In the genomic region with DNA sequence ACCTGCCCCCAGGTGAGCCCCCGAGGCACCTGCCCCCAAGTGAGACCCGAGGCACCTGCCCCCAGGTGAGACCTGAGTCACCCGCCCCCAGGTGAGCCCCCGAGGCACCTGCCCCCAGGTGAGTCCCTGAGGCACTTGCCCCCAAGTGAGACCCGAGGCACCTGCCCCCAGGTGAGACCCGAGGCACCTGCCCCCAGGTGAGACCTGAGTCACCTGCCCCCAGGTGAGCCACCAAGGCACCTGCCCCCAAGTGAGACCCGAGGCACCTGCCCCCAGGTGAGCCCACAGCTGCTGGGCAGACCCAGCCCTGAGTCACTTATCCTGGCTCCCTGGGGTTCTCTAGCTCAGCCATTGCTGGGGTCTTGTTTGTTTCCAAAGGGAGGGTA, we compare ENCODE assay signal across 28 cellular contexts. TPM values are rescaled to one million over a fixed set of nuclear protein-coding genes. Genes with fewer than 3 reads are reported as not detected.
A peak's percentile ranks its signal among the peaks of the same experiment; 100 is the strongest.
DNase-seq lines count a peak whose midpoint lies in the region; ATAC-seq, FAIRE-seq and TF ChIP-seq lines count a peak whose summit lies in the region.
"Had no signal": no experiment of that assay in that cellular context is flagged by ENCODE, and none has a peak within 500 bp of the region (broad histone marks: within the 10 kb centered on the region; RNA-seq: fewer than 3 reads in every experiment).

No MANE protein-coding gene starts in this region.

- H3K4me2 ChIP-seq in HepG2 (ENCODE audit: low read depth, low read length) (no peak overlapping the region), GM23248 (ENCODE audit: unreplicated experiment) (no peak overlapping the region), neuronal stem cell (ENCODE audit: insufficient read depth, low read length, poor library complexity, severe bottlenecking) (no peak overlapping the region)
- H3K4me2 ChIP-seq: BLaER1 had no signal

- H2BK120ac ChIP-seq in neuronal stem cell (ENCODE audit: low read depth, low read length), result peak overlapping the region; percentile 87

- no peak for FAIRE-seq in HepG2 (lab: Jason Lieb, UNC)
- FAIRE-seq: A204.1, D721Med, G401.6, GM12891, GM19239 had no signal

- peaks cover 16% of the 10 kb centered on the region for H3K4me1 ChIP-seq in left ventricle myocardium inferior
- H3K4me1 ChIP-seq in HepG2 (ENCODE audit: insufficient read depth, low read length), result peaks cover 27% of the 10 kb centered on the region
- H3K4me1 ChIP-seq in right lobe of liver, result peaks cover 0 to 11% (median 5%) of the 10 kb centered on the region in 4 donors
- no peaks in the 10 kb centered on the region for H3K4me1 ChIP-seq in GM23248 (ENCODE audit: insufficient read depth)
- H3K4me1 ChIP-seq in neuronal stem cell (ENCODE audit: control insufficient read depth in 2 of 2, insufficient read depth in 1 of 2, low read depth in 1 of 2, low read length in 2 of 2), result peaks cover 6 to 15% of the 10 kb centered on the region in 2 donors
- H3K4me1 ChIP-seq in lower lobe of right lung, result peaks cover 18% of the 10 kb centered on the region
- H3K4me1 ChIP-seq: BE2C had no signal

- H3K9me3 ChIP-seq in left ventricle myocardium inferior (replicated peaks), result no peaks in the 10 kb centered on the region
- H3K9me3 ChIP-seq in HepG2 (ENCODE audit: low read length), result no peaks in the 10 kb centered on the region
- no peaks in the 10 kb centered on the region for H3K9me3 ChIP-seq in right lobe of liver
- H3K9me3 ChIP-seq in GM23248 (ENCODE audit: low read depth), result no peaks in the 10 kb centered on the region
- H3K9me3 ChIP-seq in neuronal stem cell (replicated peaks in 1 of 2; ENCODE audit: control insufficient read depth in 2 of 2, insufficient read depth in 1 of 2, low read depth in 1 of 2, low read length in 2 of 2), result no peaks in the 10 kb centered on the region
- H3K9me3 ChIP-seq in lower lobe of right lung, result no peaks in the 10 kb centered on the region
- H3K9me3 ChIP-seq: BE2C, Caco-2 had no signal

- H4K91ac ChIP-seq in neuronal stem cell (ENCODE audit: low read depth, low read length, poor library complexity), result no peak overlapping the region

- no peak for ATAC-seq in Right ventricle myocardium inferior
- ATAC-seq in HepG2, result no peak
- ATAC-seq in right lobe of liver, result no peak
- ATAC-seq in lower lobe of right lung, result no peak

- H3K36me3 ChIP-seq in left ventricle myocardium inferior (no peaks in the 10 kb centered on the region), HepG2 (replicated peaks in 1 of 2; ENCODE audit: control insufficient read depth in 1 of 2, insufficient read depth in 2 of 2, low read length in 2 of 2) (no peaks in the 10 kb centered on the region), right lobe of liver (no peaks in the 10 kb centered on the region), GM23248 (ENCODE audit: low read depth) (no peaks in the 10 kb centered on the region), neuronal stem cell (replicated peaks in 1 of 2; ENCODE audit: control insufficient read depth in 2 of 2, insufficient read depth in 2 of 2, low read length in 2 of 2) (no peaks in the 10 kb centered on the region), lower lobe of right lung (no peaks in the 10 kb centered on the region)
- H3K36me3 ChIP-seq: BE2C, BLaER1 had no signal

- TF ChIP-seq EP300 in HepG2 (IDR thresholded peaks at IDR 0.05; ENCODE audit: low read depth in 2 of 2, low read length in 2 of 2) (no peak), HepG2 (CRISPR knock-in tag; IDR thresholded peaks at IDR 0.05; ENCODE audit: borderline replicate concordance) (no peak)

- peak overlapping the region; percentile 0 for H2BK5ac ChIP-seq in neuronal stem cell (ENCODE audit: low read length)

- BruUV-seq in HepG2 (replicated peaks; lab: Mats Ljungman, UMichigan), result no TSS peak

- H4K20me1 ChIP-seq in HepG2 (ENCODE audit: insufficient read depth, low read length) (no peaks in the 10 kb centered on the region), GM23248 (ENCODE audit: insufficient read depth) (no peaks in the 10 kb centered on the region)
- H4K20me1 ChIP-seq: BLaER1 had no signal

- TF ChIP-seq POLR2A in HepG2 (IDR thresholded peaks at IDR 0.05; ENCODE audit: insufficient read depth in 1 of 2, low read depth in 2 of 2, low read length in 2 of 2) (no peak), right lobe of liver (IDR thresholded peaks at IDR 0.05) (no peak)

- H2AK5ac ChIP-seq in neuronal stem cell (ENCODE audit: low read depth, low read length), result peak overlapping the region; percentile 70

- no peak overlapping the region for H2BK15ac ChIP-seq in neuronal stem cell (ENCODE audit: low read length)

- in situ Hi-C loops in HepG2 (cut with HindIII; ENCODE audit: extremely low pct_ligation_motif_present, low pct_unique_long_range_greater_than_20kb) (no loop called here), GM23248 (cut with MboI) (no loop called here)

- 0% methylated on average over 1 of the region's 7 CpGs for WGBS in HepG2 (ENCODE audit: low lambda C conversion rate)
- WGBS in right lobe of liver (ENCODE audit: insufficient coverage, low coverage, low lambda C conversion rate, missing lambda C conversion rate), result no CpG with 5 or more reads among the region's 7 CpGs
- 70 to 82% methylated on average over 2 to 3 of the region's 7 CpGs for WGBS in GM23248 (ENCODE audit: low coverage in 1 of 2, low lambda C conversion rate in 2 of 2, missing lambda C conversion rate in 2 of 2), 2 experiments
- no CpG with 5 or more reads among the region's 7 CpGs for WGBS in neuronal stem cell (ENCODE audit: extremely low coverage in 2 of 2, insufficient read length in 2 of 2, insufficient replicate concordance in 1 of 2), 2 donors

- no peaks in the 10 kb centered on the region for H3K79me2 ChIP-seq in HepG2 (ENCODE audit: insufficient read depth, low read length)
- no peaks in the 10 kb centered on the region for H3K79me2 ChIP-seq in GM23248 (ENCODE audit: insufficient read depth)

- DNase-seq in Right ventricle myocardium inferior (ENCODE audit: missing footprints) (peak; percentile 34), left ventricle myocardium inferior (no peak), HepG2 (ENCODE audit: low spot score) (no peak), right lobe of liver (no peak), GM23248 (peak; percentile 14), neuronal stem cell (ENCODE audit: low spot score) (no peak), NCI-H2227 (lab: John Stamatoyannopoulos, UW; ENCODE audit: unreplicated experiment) (no peak), lower lobe of right lung (no peak)
- DNase-seq: 8988T; ACHN; BE2C; C1 segment of cervical spinal cord; Caco-2; Calu3; CD4-positive, alpha-beta memory T cell; CD4-positive, CD25-positive, alpha-beta regulatory T cell; CD8-positive, alpha-beta memory T cell; DMS79 treated with DMSO at 0.1 percent for 48 hours; GF-D8 had no signal

- H4K8ac ChIP-seq in neuronal stem cell (ENCODE audit: low read depth, low read length), result no peak overlapping the region

- CTCF ChIA-PET in HepG2 (lab: Yijun Ruan, JAX; ENCODE audit: low intra/inter-chr PET ratio, low total read pairs), result no interaction called here

- POLR2A ChIA-PET in HepG2 (lab: Yijun Ruan, JAX), result no interaction called here

- no peak overlapping the region for H3K9ac ChIP-seq in HepG2 (ENCODE audit: insufficient read depth, low read depth, low read length)
- H3K9ac ChIP-seq in GM23248, result no peak overlapping the region
- H3K9ac ChIP-seq in neuronal stem cell (ENCODE audit: low read depth, low read length, poor library complexity), result no peak overlapping the region
- H3K9ac ChIP-seq: BLaER1 had no signal

- H3K27me3 ChIP-seq in left ventricle myocardium inferior (ENCODE audit: low read depth) (peaks cover 10% of the 10 kb centered on the region), HepG2 (ENCODE audit: control insufficient read depth in 1 of 2, insufficient read depth in 2 of 2, low read length in 2 of 2) (no peaks in the 10 kb centered on the region; a peak in 1 of 5 replicates), right lobe of liver (no peaks in the 10 kb centered on the region), GM23248 (replicated peaks; ENCODE audit: insufficient read depth) (no peaks in the 10 kb centered on the region), neuronal stem cell (ENCODE audit: control insufficient read depth in 3 of 3, insufficient read depth in 3 of 3, low read depth in 1 of 3, low read length in 3 of 3) (no peaks in the 10 kb centered on the region), lower lobe of right lung (ENCODE audit: low read depth) (no peaks in the 10 kb centered on the region)
- H3K27me3 ChIP-seq: BE2C, BLaER1 had no signal

- no peak overlapping the region for H2BK12ac ChIP-seq in neuronal stem cell (ENCODE audit: low read length)

- no peaks in the 10 kb centered on the region for H3K9me2 ChIP-seq in GM23248 (ENCODE audit: insufficient read depth)

- H3K14ac ChIP-seq in neuronal stem cell (ENCODE audit: low read length), result no peak overlapping the region

- no peak for TF ChIP-seq CTCF in left ventricle myocardium inferior (IDR thresholded peaks at IDR 0.05; ENCODE audit: borderline replicate concordance)
- no peak for TF ChIP-seq CTCF in HepG2 (CRISPR knock-in tag; IDR thresholded peaks at IDR 0.05)
- TF ChIP-seq CTCF in right lobe of liver (IDR thresholded peaks at IDR 0.05), result no peak
- TF ChIP-seq CTCF in lower lobe of right lung (IDR thresholded peaks at IDR 0.05), result no peak

- TF ChIP-seq RAD21 in HepG2 (CRISPR knock-in tag; IDR thresholded peaks at IDR 0.05), result no peak

- H3K79me1 ChIP-seq in neuronal stem cell (ENCODE audit: low read depth, low read length), result peaks cover 2% of the 10 kb centered on the region

- no peak overlapping the region for H3K4me3 ChIP-seq in left ventricle myocardium inferior
- no peak overlapping the region for H3K4me3 ChIP-seq in HepG2 (replicated peaks in 1 of 3; ENCODE audit: insufficient read depth in 1 of 3, low read depth in 2 of 3, low read length in 3 of 3)
- H3K4me3 ChIP-seq in right lobe of liver, result no peak overlapping the region
- no peak overlapping the region for H3K4me3 ChIP-seq in GM23248
- H3K4me3 ChIP-seq in neuronal stem cell (ENCODE audit: low read length in 2 of 2), result no peak overlapping the region
- no peak overlapping the region for H3K4me3 ChIP-seq in lower lobe of right lung
- H3K4me3 ChIP-seq: BLaER1 had no signal

- no peak overlapping the region for H3K27ac ChIP-seq in left ventricle myocardium inferior (replicated peaks)
- H3K27ac ChIP-seq in HepG2 (ENCODE audit: extremely low read length, insufficient read depth, low read length), result no peak overlapping the region
- no peak overlapping the region for H3K27ac ChIP-seq in right lobe of liver
- no peak overlapping the region for H3K27ac ChIP-seq in GM23248
- H3K27ac ChIP-seq in neuronal stem cell (replicated peaks; ENCODE audit: low read length), result no peak overlapping the region
- H3K27ac ChIP-seq in lower lobe of right lung, result no peak overlapping the region
- H3K27ac ChIP-seq: BLaER1 had no signal

- intact Hi-C loops in Right ventricle myocardium inferior (cut with DNase I) (no loop called here), left ventricle myocardium inferior (cut with micrococcal nuclease) (no loop called here), HepG2 (cut with micrococcal nuclease; ENCODE audit: unreplicated experiment) (no loop called here), right lobe of liver (cut with DNase I) (no loop called here), lower lobe of right lung (cut with DNase I) (no loop called here)

- H2AFZ ChIP-seq in HepG2 (ENCODE audit: low read length), result no peak overlapping the region
- no peak overlapping the region for H2AFZ ChIP-seq in GM23248
- H2AFZ ChIP-seq in neuronal stem cell (ENCODE audit: low read length), result no peak overlapping the region

- no peak overlapping the region for H3K23ac ChIP-seq in neuronal stem cell (ENCODE audit: low read depth, low read length, poor library complexity)

- H3K4ac ChIP-seq in neuronal stem cell (ENCODE audit: low read length), result no peak overlapping the region

- H3F3A ChIP-seq in GM23248 (ENCODE audit: insufficient read depth), result no peaks in the 10 kb centered on the region

- no peak overlapping the region for H3K18ac ChIP-seq in neuronal stem cell (ENCODE audit: low read length)

RNA-seq across cellular contexts. Expression of gene MUC5B, which starts 36.2 kb away (rescaled TPM):
- total RNA-seq in Right ventricle myocardium inferior (not detected), left ventricle myocardium inferior (not detected), HepG2 (2016; rRNA removed; fragmentation: Illumina TruSeq; extraction: Trizol) (not detected in 2 replicates), right lobe of liver (1 to 10 TPM in 2 of 6 experiments, under 1 TPM in 4; 0.06 to 3.7 (median 0.78) TPM), lower lobe of right lung (57.5 TPM)
- under 0.01 TPM in 1 of 2 replicates, not detected in the other for total RNA-seq in HepG2 (2016; cell fraction: cytosol; rRNA removed; fragmentation: Illumina TruSeq; extraction: Trizol; ENCODE audit: low read depth)
- not detected in 2 replicates for total RNA-seq in HepG2 (2016; cell fraction: insoluble cytoplasmic fraction; rRNA removed; fragmentation: Illumina TruSeq; extraction: Trizol)
- not detected in 2 replicates for total RNA-seq in HepG2 (2016; cell fraction: membrane; rRNA removed; fragmentation: Illumina TruSeq; extraction: Trizol)
- total RNA-seq in HepG2 (2016; cell fraction: nucleus; rRNA removed; fragmentation: Illumina TruSeq; extraction: Trizol), result not detected in 2 replicates
- polyA plus RNA-seq in HepG2 (2011; rRNA removed) (0.01 and 0.05 TPM in 2 replicates), GM23248 (2016; fragmentation: Nextera tagmentation; extraction: Ambion mirVana) (not detected in 2 replicates)
- under 0.01 and 0.01 TPM in 2 replicates for polyA plus RNA-seq in HepG2 (2011; cell fraction: cytosol; rRNA removed)
- polyA plus RNA-seq in HepG2 (2011; cell fraction: nucleus; rRNA removed), result 0.18 and 0.99 TPM in 2 replicates
- 2.3 and 3.1 TPM in 2 replicates for polyA plus RNA-seq in HepG2 (2012)
- polyA plus RNA-seq in HepG2 (2016; cell fraction: cytosol; fragmentation: Illumina TruSeq; extraction: Trizol; ENCODE audit: low read depth), result not detected in 2 replicates
- polyA plus RNA-seq in HepG2 (2016; cell fraction: insoluble cytoplasmic fraction; fragmentation: Illumina TruSeq; extraction: Trizol; ENCODE audit: low read depth), result not detected in 2 replicates
- not detected in 2 replicates for polyA plus RNA-seq in HepG2 (2016; cell fraction: membrane; fragmentation: Illumina TruSeq; extraction: Trizol; ENCODE audit: low read depth)
- polyA plus RNA-seq in HepG2 (2016; cell fraction: nucleus; fragmentation: Illumina TruSeq; extraction: Trizol; ENCODE audit: insufficient read depth, low read depth), result not detected in 2 replicates
- 0.02 and 0.06 TPM in 2 replicates for polyA minus RNA-seq in HepG2 (2011; rRNA and poly(A)+ RNA removed; ENCODE audit: low replicate concordance)
- 0.69 TPM in 1 of 2 replicates, not detected in the other for polyA minus RNA-seq in HepG2 (2011; cell fraction: cytosol; rRNA and poly(A)+ RNA removed)
- 0.26 and 0.50 TPM in 2 replicates for polyA minus RNA-seq in HepG2 (2011; cell fraction: nucleus; rRNA and poly(A)+ RNA removed)
- not detected in 2 replicates for total RNA-seq in GM23248 (2014; rRNA removed; shearing (Covaris generic))
- 0.01 TPM for polyA plus RNA-seq in neuronal stem cell (2013, experiment 1 of 2)
- under 0.01 TPM for polyA plus RNA-seq in neuronal stem cell (2013, experiment 2 of 2)
- total RNA-seq: A673; Caco-2; CD4-positive, alpha-beta memory T cell; CD4-positive, CD25-positive, alpha-beta regulatory T cell; CD8-positive, alpha-beta memory T cell had no signal
- polyA plus RNA-seq: AG04450; CD14-positive monocyte; CD4-positive, alpha-beta memory T cell; CD4-positive, CD25-positive, alpha-beta regulatory T cell; CD8-positive, alpha-beta memory T cell had no signal

RNA-seq across cellular contexts. Expression of gene TOLLIP, which starts 50.4 kb away (rescaled TPM):
- total RNA-seq in Right ventricle myocardium inferior (46.8 TPM), left ventricle myocardium inferior (51.9 TPM), HepG2 (2016; rRNA removed; fragmentation: Illumina TruSeq; extraction: Trizol) (19.4 and 25.9 TPM in 2 replicates), right lobe of liver (100 to 1,000 TPM in 1 of 6 experiments, 10 to 100 TPM in 5; 68.3 to 103 (median 88.0) TPM), lower lobe of right lung (68.4 TPM)
- total RNA-seq in HepG2 (2016; cell fraction: cytosol; rRNA removed; fragmentation: Illumina TruSeq; extraction: Trizol; ENCODE audit: low read depth), result 21.8 and 24.1 TPM in 2 replicates
- total RNA-seq in HepG2 (2016; cell fraction: insoluble cytoplasmic fraction; rRNA removed; fragmentation: Illumina TruSeq; extraction: Trizol), result 18.0 and 24.4 TPM in 2 replicates
- 16.0 and 17.9 TPM in 2 replicates for total RNA-seq in HepG2 (2016; cell fraction: membrane; rRNA removed; fragmentation: Illumina TruSeq; extraction: Trizol)
- 11.3 and 14.6 TPM in 2 replicates for total RNA-seq in HepG2 (2016; cell fraction: nucleus; rRNA removed; fragmentation: Illumina TruSeq; extraction: Trizol)
- polyA plus RNA-seq in HepG2 (2011; rRNA removed) (44.2 and 47.5 TPM in 2 replicates), GM23248 (2016; fragmentation: Nextera tagmentation; extraction: Ambion mirVana) (53.6 and 57.7 TPM in 2 replicates)
- 27.1 and 38.7 TPM in 2 replicates for polyA plus RNA-seq in HepG2 (2011; cell fraction: cytosol; rRNA removed)
- 59.6 and 61.9 TPM in 2 replicates for polyA plus RNA-seq in HepG2 (2011; cell fraction: nucleus; rRNA removed)
- polyA plus RNA-seq in HepG2 (2012), result 31.4 and 32.5 TPM in 2 replicates
- 23.1 and 26.1 TPM in 2 replicates for polyA plus RNA-seq in HepG2 (2016; cell fraction: cytosol; fragmentation: Illumina TruSeq; extraction: Trizol; ENCODE audit: low read depth)
- 40.7 and 53.4 TPM in 2 replicates for polyA plus RNA-seq in HepG2 (2016; cell fraction: insoluble cytoplasmic fraction; fragmentation: Illumina TruSeq; extraction: Trizol; ENCODE audit: low read depth)
- polyA plus RNA-seq in HepG2 (2016; cell fraction: membrane; fragmentation: Illumina TruSeq; extraction: Trizol; ENCODE audit: low read depth), result 25.9 and 29.3 TPM in 2 replicates
- polyA plus RNA-seq in HepG2 (2016; cell fraction: nucleus; fragmentation: Illumina TruSeq; extraction: Trizol; ENCODE audit: insufficient read depth, low read depth), result 27.5 and 35.7 TPM in 2 replicates
- polyA minus RNA-seq in HepG2 (2011; rRNA and poly(A)+ RNA removed; ENCODE audit: low replicate concordance), result 19.2 and 101 TPM in 2 replicates
- polyA minus RNA-seq in HepG2 (2011; cell fraction: cytosol; rRNA and poly(A)+ RNA removed), result 14.2 and 15.4 TPM in 2 replicates
- polyA minus RNA-seq in HepG2 (2011; cell fraction: nucleus; rRNA and poly(A)+ RNA removed), result 17.4 and 24.5 TPM in 2 replicates
- 27.3 and 41.7 TPM in 2 replicates for total RNA-seq in GM23248 (2014; rRNA removed; shearing (Covaris generic))
- 16.5 TPM for polyA plus RNA-seq in neuronal stem cell (2013, experiment 1 of 2)
- 15.3 TPM for polyA plus RNA-seq in neuronal stem cell (2013, experiment 2 of 2)

Comparison
In these comparisons a context has a peak if more than half of its experiments do, and no peak if none do; other contexts are left out.
1. DNase-seq: peak in Right ventricle myocardium inferior (single experiment) and GM23248 (single experiment); none in left ventricle myocardium inferior (single experiment), HepG2 (single experiment), right lobe of liver (0 of 3), neuronal stem cell (single experiment), NCI-H2227 (single experiment) and lower lobe of right lung (single experiment).
2. RNA of gene MUC5B, which starts 36.2 kb away (total RNA-seq): 57.5 TPM in lower lobe of right lung (single experiment); 0.06 to 3.7 TPM in right lobe of liver, not detected in left ventricle myocardium inferior (single experiment), not detected in Right ventricle myocardium inferior (single experiment), under 0.01 TPM in HepG2 and not detected in GM23248; every median in the first group is over 10 times any median in the second.